1 cellular context compared by ENCODE assay signal in the genomic region with DNA sequence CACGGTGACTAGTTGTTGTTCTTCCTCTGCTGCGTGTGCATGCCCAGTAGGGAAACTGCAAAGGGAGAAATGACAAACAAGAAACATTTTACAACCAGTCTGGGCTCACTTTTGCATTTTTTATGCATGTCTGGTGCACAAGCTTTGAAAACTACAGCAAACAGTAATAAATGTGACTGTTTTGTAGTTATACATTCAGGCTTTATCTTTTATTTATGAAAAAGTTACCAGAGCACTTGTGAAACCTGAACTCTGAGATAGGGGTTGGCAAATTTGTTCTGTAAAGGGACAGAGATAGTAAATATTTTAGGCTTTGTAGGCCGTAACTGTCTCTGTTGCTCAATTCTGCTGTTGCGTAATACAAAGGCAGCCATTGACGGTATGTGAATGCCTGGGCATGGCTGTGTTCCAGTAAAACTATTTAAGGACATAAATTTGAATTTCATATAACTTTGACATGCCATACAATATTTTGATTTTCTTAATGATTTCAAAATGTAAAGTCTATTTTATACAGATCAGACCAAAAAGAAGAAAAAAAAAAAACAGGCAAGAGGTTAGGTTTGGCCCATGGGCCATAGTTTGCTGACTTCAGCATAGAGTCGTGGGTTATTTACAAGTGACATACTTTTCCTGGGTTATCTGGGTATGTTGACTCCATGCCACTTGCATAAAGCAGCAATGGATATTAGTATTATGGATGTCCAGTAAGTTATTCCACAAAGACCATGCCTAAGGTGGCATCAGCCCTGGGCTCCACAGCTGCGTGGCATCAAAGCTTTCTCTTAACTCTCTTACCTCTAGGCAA.
TF ChIP-seq lines count a peak whose summit lies in the region.

No MANE protein-coding gene starts in this region.

TF ChIP-seq in HepG2, 621 proteins besides CTCF, POLR2A, EP300 and RAD21 (continued from another document and continues in another):
- TF ChIP-seq, protein P1, sequence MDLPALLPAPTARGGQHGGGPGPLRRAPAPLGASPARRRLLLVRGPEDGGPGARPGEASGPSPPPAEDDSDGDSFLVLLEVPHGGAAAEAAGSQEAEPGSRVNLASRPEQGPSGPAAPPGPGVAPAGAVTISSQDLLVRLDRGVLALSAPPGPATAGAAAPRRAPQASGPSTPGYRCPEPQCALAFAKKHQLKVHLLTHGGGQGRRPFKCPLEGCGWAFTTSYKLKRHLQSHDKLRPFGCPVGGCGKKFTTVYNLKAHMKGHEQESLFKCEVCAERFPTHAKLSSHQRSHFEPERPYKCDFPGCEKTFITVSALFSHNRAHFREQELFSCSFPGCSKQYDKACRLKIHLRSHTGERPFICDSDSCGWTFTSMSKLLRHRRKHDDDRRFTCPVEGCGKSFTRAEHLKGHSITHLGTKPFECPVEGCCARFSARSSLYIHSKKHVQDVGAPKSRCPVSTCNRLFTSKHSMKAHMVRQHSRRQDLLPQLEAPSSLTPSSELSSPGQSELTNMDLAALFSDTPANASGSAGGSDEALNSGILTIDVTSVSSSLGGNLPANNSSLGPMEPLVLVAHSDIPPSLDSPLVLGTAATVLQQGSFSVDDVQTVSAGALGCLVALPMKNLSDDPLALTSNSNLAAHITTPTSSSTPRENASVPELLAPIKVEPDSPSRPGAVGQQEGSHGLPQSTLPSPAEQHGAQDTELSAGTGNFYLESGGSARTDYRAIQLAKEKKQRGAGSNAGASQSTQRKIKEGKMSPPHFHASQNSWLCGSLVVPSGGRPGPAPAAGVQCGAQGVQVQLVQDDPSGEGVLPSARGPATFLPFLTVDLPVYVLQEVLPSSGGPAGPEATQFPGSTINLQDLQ (CRISPR knock-in tag; IDR thresholded peaks at IDR 0.05), result peak; percentile 76; the same call in 1 of the 2 replicates
- no peak for TF ChIP-seq SMAD9 (CRISPR knock-in tag; IDR thresholded peaks at IDR 0.05)
- TF ChIP-seq ZNF276 (CRISPR knock-in tag; IDR thresholded peaks at IDR 0.05; ENCODE audit: low read depth), result no peak
- no peak for TF ChIP-seq ZNF841 (CRISPR knock-in tag; IDR thresholded peaks at IDR 0.05; ENCODE audit: borderline replicate concordance)
- no peak for TF ChIP-seq ZNF761 (CRISPR knock-in tag; conservative IDR thresholded peaks at IDR 0.05)
- peak; percentile 95; the same call in 1 of the 2 replicates for TF ChIP-seq KDM3A (CRISPR knock-in tag; IDR thresholded peaks at IDR 0.05; ENCODE audit: low read depth)
- TF ChIP-seq ZNF225 (CRISPR knock-in tag; IDR thresholded peaks at IDR 0.05), result no peak
- TF ChIP-seq ZMAT3 (CRISPR knock-in tag; conservative IDR thresholded peaks at IDR 0.05), result 0 out of 2 replicates have a peak, but pooled peaks have one; percentile 34
- no peak for TF ChIP-seq ZNF350 (CRISPR knock-in tag; IDR thresholded peaks at IDR 0.05; ENCODE audit: borderline replicate concordance, low read depth)
- TF ChIP-seq ZNF614 (CRISPR knock-in tag; IDR thresholded peaks at IDR 0.05; ENCODE audit: borderline replicate concordance), result peak; percentile 95
- TF ChIP-seq ZFP62 (CRISPR knock-in tag; IDR thresholded peaks at IDR 0.05), result no peak
- no peak for TF ChIP-seq BCLAF1 (IDR thresholded peaks at IDR 0.05)
- no peak for TF ChIP-seq CENPT (CRISPR knock-in tag; IDR thresholded peaks at IDR 0.05; ENCODE audit: low read depth)
- 0 out of 2 replicates have a peak, but pooled peaks have one; percentile 69 for TF ChIP-seq ELF4 (CRISPR knock-in tag; IDR thresholded peaks at IDR 0.05; ENCODE audit: borderline replicate concordance)
- TF ChIP-seq ZIK1 (CRISPR knock-in tag; IDR thresholded peaks at IDR 0.05; ENCODE audit: borderline replicate concordance, low read depth), result no peak
- TF ChIP-seq KAT2B (IDR thresholded peaks at IDR 0.05; ENCODE audit: borderline replicate concordance, low read depth, low read length), result no peak
- TF ChIP-seq ATF6 (CRISPR knock-in tag; conservative IDR thresholded peaks at IDR 0.05), result no peak
- TF ChIP-seq NR3C1 (CRISPR knock-in tag; IDR thresholded peaks at IDR 0.05), result no peak
- TF ChIP-seq ZNF704 (CRISPR knock-in tag; IDR thresholded peaks at IDR 0.05; ENCODE audit: borderline replicate concordance), result no peak; the same call in 1 of the 2 replicates
- no peak for TF ChIP-seq ZNF83 (CRISPR knock-in tag; IDR thresholded peaks at IDR 0.05; ENCODE audit: borderline replicate concordance)
- TF ChIP-seq ZNF652 (CRISPR knock-in tag; IDR thresholded peaks at IDR 0.05; ENCODE audit: borderline replicate concordance, low read depth), result no peak; the same call in 1 of the 2 replicates
- 0 out of 2 replicates have a peak, but pooled peaks have one; percentile 62 for TF ChIP-seq CCDC6 (CRISPR knock-in tag; IDR thresholded peaks at IDR 0.05)
- no peak for TF ChIP-seq GLI4 (CRISPR knock-in tag; IDR thresholded peaks at IDR 0.05; ENCODE audit: borderline replicate concordance)
- TF ChIP-seq ZNF780A (CRISPR knock-in tag; IDR thresholded peaks at IDR 0.05), result 0 out of 2 replicates have a peak, but pooled peaks have one; percentile 61
- TF ChIP-seq PPARG (CRISPR knock-in tag; conservative IDR thresholded peaks at IDR 0.05), result peak; percentile 93
- TF ChIP-seq POLR2G (IDR thresholded peaks at IDR 0.05; ENCODE audit: low read depth, low read length), result no peak
- no peak; the same call in 1 of the 2 replicates for TF ChIP-seq ZNF549 (CRISPR knock-in tag; IDR thresholded peaks at IDR 0.05)
- TF ChIP-seq MXD3 (CRISPR knock-in tag; IDR thresholded peaks at IDR 0.05), result no peak
- TF ChIP-seq IRX3 (CRISPR knock-in tag; IDR thresholded peaks at IDR 0.05; ENCODE audit: borderline replicate concordance, low read depth), result no peak
- TF ChIP-seq, protein P2, sequence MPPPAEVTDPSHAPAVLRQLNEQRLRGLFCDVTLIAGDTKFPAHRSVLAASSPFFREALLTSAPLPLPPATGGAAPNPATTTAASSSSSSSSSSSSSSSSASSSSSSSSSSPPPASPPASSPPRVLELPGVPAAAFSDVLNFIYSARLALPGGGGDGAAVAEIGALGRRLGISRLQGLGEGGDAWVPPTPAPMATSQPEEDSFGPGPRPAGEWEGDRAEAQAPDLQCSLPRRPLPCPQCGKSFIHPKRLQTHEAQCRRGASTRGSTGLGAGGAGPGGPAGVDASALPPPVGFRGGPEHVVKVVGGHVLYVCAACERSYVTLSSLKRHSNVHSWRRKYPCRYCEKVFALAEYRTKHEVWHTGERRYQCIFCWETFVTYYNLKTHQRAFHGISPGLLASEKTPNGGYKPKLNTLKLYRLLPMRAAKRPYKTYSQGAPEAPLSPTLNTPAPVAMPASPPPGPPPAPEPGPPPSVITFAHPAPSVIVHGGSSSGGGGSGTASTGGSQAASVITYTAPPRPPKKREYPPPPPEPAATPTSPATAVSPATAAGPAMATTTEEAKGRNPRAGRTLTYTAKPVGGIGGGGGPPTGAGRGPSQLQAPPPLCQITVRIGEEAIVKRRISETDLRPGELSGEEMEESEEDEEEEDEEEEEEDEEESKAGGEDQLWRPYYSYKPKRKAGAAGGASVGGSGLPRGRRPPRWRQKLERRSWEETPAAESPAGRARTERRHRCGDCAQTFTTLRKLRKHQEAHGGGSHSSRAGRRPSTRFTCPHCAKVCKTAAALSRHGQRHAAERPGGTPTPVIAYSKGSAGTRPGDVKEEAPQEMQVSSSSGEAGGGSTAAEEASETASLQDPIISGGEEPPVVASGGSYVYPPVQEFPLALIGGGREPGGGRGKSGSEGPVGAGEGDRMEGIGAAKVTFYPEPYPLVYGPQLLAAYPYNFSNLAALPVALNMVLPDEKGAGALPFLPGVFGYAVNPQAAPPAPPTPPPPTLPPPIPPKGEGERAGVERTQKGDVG (CRISPR knock-in tag; IDR thresholded peaks at IDR 0.05; ENCODE audit: borderline replicate concordance), result peak; percentile 63; the same call in 1 of the 2 replicates
- TF ChIP-seq ZNF24 (IDR thresholded peaks at IDR 0.05), result peak; percentile 73; the same call in 1 of the 2 replicates
- peak; percentile 62 for TF ChIP-seq DMAP1 (CRISPR knock-in tag; IDR thresholded peaks at IDR 0.05)
- no peak for TF ChIP-seq MATR3 (CRISPR knock-in tag; IDR thresholded peaks at IDR 0.05)
- TF ChIP-seq ARHGAP35 (CRISPR knock-in tag; IDR thresholded peaks at IDR 0.05; ENCODE audit: borderline replicate concordance), result no peak
- TF ChIP-seq ZNF317 (CRISPR knock-in tag; IDR thresholded peaks at IDR 0.05), result peak; percentile 85; the same call in 1 of the 2 replicates
- TF ChIP-seq ZSCAN21 (CRISPR knock-in tag; IDR thresholded peaks at IDR 0.05; ENCODE audit: borderline replicate concordance), result no peak
- TF ChIP-seq, protein P3, sequence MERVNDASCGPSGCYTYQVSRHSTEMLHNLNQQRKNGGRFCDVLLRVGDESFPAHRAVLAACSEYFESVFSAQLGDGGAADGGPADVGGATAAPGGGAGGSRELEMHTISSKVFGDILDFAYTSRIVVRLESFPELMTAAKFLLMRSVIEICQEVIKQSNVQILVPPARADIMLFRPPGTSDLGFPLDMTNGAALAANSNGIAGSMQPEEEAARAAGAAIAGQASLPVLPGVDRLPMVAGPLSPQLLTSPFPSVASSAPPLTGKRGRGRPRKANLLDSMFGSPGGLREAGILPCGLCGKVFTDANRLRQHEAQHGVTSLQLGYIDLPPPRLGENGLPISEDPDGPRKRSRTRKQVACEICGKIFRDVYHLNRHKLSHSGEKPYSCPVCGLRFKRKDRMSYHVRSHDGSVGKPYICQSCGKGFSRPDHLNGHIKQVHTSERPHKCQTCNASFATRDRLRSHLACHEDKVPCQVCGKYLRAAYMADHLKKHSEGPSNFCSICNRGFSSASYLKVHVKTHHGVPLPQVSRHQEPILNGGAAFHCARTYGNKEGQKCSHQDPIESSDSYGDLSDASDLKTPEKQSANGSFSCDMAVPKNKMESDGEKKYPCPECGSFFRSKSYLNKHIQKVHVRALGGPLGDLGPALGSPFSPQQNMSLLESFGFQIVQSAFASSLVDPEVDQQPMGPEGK (CRISPR knock-in tag; IDR thresholded peaks at IDR 0.05), result peak; percentile 81
- 0 out of 2 replicates have a peak, but pooled peaks have one; percentile 46 for TF ChIP-seq CREB3 (CRISPR knock-in tag; IDR thresholded peaks at IDR 0.05)
- peak; percentile 47 for TF ChIP-seq AGO2 (optimal IDR thresholded peaks at IDR 0.05; ENCODE audit: low read depth, low read length)
- TF ChIP-seq NFE2 (CRISPR knock-in tag; IDR thresholded peaks at IDR 0.05), result no peak
- TF ChIP-seq THYN1 (CRISPR knock-in tag; IDR thresholded peaks at IDR 0.05; ENCODE audit: borderline replicate concordance, low read depth), result no peak
- peak; percentile 95 for TF ChIP-seq ZMYM4 (CRISPR knock-in tag; IDR thresholded peaks at IDR 0.05)
